In the genomic region with DNA sequence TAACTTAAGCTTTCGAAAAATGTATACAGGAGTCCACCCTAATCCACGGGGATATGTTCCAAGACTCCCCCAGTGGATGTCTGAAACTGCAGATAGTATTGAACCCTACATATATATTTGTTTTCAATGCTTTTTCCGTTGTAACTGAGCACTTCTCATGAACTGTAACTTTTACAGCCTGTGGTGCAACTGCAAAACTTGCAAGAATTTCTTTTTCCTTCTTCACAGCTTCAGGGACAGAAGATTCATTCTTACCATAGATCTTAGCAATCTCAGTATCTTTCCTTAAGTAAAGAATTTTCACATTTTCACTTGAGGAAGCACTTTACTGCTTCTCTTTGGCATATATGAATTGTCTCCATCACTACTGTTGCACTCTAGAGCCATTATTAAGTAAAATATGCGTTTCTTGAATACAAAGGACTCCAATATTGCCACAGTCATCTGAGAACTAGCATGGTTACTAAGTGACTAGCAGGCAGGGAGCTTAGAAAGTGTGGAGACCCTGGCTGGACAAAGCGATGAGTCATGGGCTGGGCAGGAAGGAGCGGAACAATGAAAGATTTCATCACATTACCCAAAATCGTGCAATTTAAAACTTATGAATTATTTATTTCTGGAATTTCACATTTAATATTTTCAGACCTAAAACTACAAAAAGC, we compare ENCODE assay signal across 8 cellular contexts. TPM values are rescaled to one million over a fixed set of nuclear protein-coding genes. Genes with fewer than 3 reads are reported as not detected.
DNase-seq lines count a peak whose midpoint lies in the region; ATAC-seq, FAIRE-seq and TF ChIP-seq lines count a peak whose summit lies in the region.

No MANE protein-coding gene starts in this region.

- no peak for ATAC-seq in GM18907 (IDR thresholded peaks at IDR 0.05; ENCODE audit: unreplicated experiment)

- peaks cover 27% of the 10 kb centered on the region for H3K79me2 ChIP-seq in fibroblast of lung (ENCODE audit: control insufficient read depth, insufficient read depth, low read length)

- DNase-seq in Daoy (ENCODE audit: low read depth) (peak; percentile 71), OCI-M1 (lab: John Stamatoyannopoulos, UW) (peak; percentile 31), fibroblast of lung (ENCODE audit: low read depth in 2 of 2) (peak; percentile 92 to 97), HUDEP-2 (lab: John Stamatoyannopoulos, UW; ENCODE audit: unreplicated experiment in 76 of 76) (no peak), frontal cortex (ENCODE audit: low spot score in 2 of 2) (no peak), inferior parietal cortex (ENCODE audit: extremely low spot score) (no peak)

- no peaks in the 10 kb centered on the region for H3K9me3 ChIP-seq in fibroblast of lung (ENCODE audit: control insufficient read depth, insufficient read depth, low read depth, low read length)
- H3K9me3 ChIP-seq in neutrophil = no peaks in the 10 kb centered on the region

- H3K27me3 ChIP-seq in fibroblast of lung (ENCODE audit: control insufficient read depth, insufficient read depth, low read length) = no peaks in the 10 kb centered on the region
- no peaks in the 10 kb centered on the region for H3K27me3 ChIP-seq in neutrophil

- H2AFZ ChIP-seq in fibroblast of lung (ENCODE audit: low read length) = no peak overlapping the region

- no peaks in the 10 kb centered on the region for H3K36me3 ChIP-seq in fibroblast of lung (ENCODE audit: control insufficient read depth, insufficient read depth, low read length)
- no peaks in the 10 kb centered on the region for H3K36me3 ChIP-seq in neutrophil

- peaks cover 9% of the 10 kb centered on the region for H3K4me1 ChIP-seq in fibroblast of lung (ENCODE audit: control insufficient read depth, extremely low read depth, insufficient read depth, low read length)
- peaks cover 71 to 73% of the 10 kb centered on the region in 2 experiments for H3K4me1 ChIP-seq in neutrophil (ENCODE audit: control insufficient read depth in 1 of 2, insufficient read depth in 1 of 2, low read depth in 1 of 2, low read length in 1 of 2)

- peak overlapping the region in 1 of 4 experiments; percentile 18 for H3K4me3 ChIP-seq in fibroblast of lung (replicated peaks in 1 of 4; ENCODE audit: control extremely low read depth in 1 of 4, insufficient read depth in 1 of 4, low read depth in 3 of 4, low read length in 4 of 4)
- H3K4me3 ChIP-seq in neutrophil (ENCODE audit: low read depth in 1 of 2, low read length in 1 of 2) = peak overlapping the region; percentile 19 to 37

- no peak overlapping the region for H3K9ac ChIP-seq in fibroblast of lung (ENCODE audit: insufficient read depth, low read length)

- no peaks in the 10 kb centered on the region for H4K20me1 ChIP-seq in fibroblast of lung (ENCODE audit: control insufficient read depth, extremely low read depth, insufficient read depth, low read length)

- H3K27ac ChIP-seq in fibroblast of lung (ENCODE audit: insufficient read depth, low read length) (no peak overlapping the region), neutrophil (peak overlapping the region; percentile 74)

- no peak for TF ChIP-seq CTCF in fibroblast of lung (conservative IDR thresholded peaks at IDR 0.05 in 1 of 2, IDR thresholded peaks at IDR 0.05 in 1 of 2; ENCODE audit: low read depth in 1 of 2, low read length in 2 of 2)
- no peak for TF ChIP-seq CTCF in neutrophil (IDR thresholded peaks at IDR 0.05)

- FAIRE-seq in frontal cortex (lab: Jason Lieb, UNC) = no peak

- no peak overlapping the region for H3K4me2 ChIP-seq in fibroblast of lung (ENCODE audit: extremely low read depth, insufficient read depth, low read length)

RNA-seq across cellular contexts. Expression of a gene that starts 14.1 kb away (rescaled TPM):
- total RNA-seq in Daoy (2014; rRNA removed; shearing (Covaris generic)) = 9.1 and 14.3 TPM in 2 replicates
- 63.1 and 64.2 TPM in 2 replicates for total RNA-seq in fibroblast of lung
- polyA plus RNA-seq in fibroblast of lung = 25.2 and 32.0 TPM in 2 replicates
- 22.5 and 25.7 TPM in 2 replicates for polyA plus RNA-seq in fibroblast of lung (2012)
- polyA minus RNA-seq in fibroblast of lung (ENCODE audit: low replicate concordance) = 16.1 and 24.5 TPM in 2 replicates
- total RNA-seq in frontal cortex = 51.4 TPM

Comparison
In these comparisons a context has a peak if more than half of its experiments do, and no peak if none do; other contexts are left out.
1. DNase-seq: peak in Daoy (single experiment), OCI-M1 (single experiment) and fibroblast of lung (2 of 2); none in HUDEP-2 (0 of 76), frontal cortex (0 of 2) and inferior parietal cortex (single experiment).